9 cellular contexts compared by ENCODE assay signal in the genomic region with DNA sequence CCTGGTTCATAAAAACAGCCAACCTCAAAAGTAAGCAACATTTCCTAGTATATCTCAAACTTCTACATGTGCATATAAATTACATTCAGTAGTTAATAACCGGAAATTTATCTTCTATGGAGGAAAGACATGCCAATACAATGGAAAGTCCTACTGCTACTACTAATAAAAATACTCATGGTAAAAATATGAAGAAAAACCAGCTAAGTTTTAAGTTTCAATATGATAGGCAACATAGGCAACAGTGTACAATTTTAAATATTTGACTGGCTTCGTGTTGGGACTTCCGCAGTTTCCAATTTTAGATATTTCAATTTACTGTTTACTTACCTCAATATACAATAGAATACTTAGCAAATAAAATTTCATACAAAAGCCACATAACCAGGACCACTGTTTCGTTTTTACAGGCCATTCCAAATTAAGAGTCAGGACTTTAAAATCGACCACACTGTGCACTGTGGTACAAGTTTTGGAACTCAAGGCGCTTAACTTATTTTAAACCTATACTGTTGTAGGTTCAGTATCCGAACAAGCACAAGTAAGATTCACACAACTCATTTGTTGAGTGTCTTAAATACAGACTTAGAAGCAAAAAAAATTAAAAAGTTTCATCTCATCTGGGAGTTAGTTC. TPM values are rescaled to one million over a fixed set of nuclear protein-coding genes. Genes with fewer than 3 reads are reported as not detected.
A peak's percentile ranks its signal among the peaks of the same experiment; 100 is the strongest.
DNase-seq lines count a peak whose midpoint lies in the region; ATAC-seq, FAIRE-seq and TF ChIP-seq lines count a peak whose summit lies in the region.
"Had no signal": no experiment of that assay in that cellular context is flagged by ENCODE, and none has a peak within 500 bp of the region (broad histone marks: within the 10 kb centered on the region; RNA-seq: fewer than 3 reads in every experiment).

No MANE protein-coding gene starts in this region.

- H3K36me3 ChIP-seq in OCI-LY7 (ENCODE audit: insufficient read depth, low read length) (peaks cover 62% of the 10 kb centered on the region), skeletal muscle satellite cell (ENCODE audit: insufficient read depth, low read length) (no peaks in the 10 kb centered on the region), pancreas (no peaks in the 10 kb centered on the region)

- no peaks in the 10 kb centered on the region for H3K27me3 Mint-ChIP-seq in activated CD4-positive, alpha-beta T cell treated with anti-CD3 and anti-CD28 coated beads for 36 hours
- H3K27me3 Mint-ChIP-seq in endothelial cell (ENCODE audit: unreplicated experiment): peaks cover 9% of the 10 kb centered on the region

- intact Hi-C loops in activated CD4-positive, alpha-beta T cell treated with anti-CD3 and anti-CD28 coated beads for 36 hours (cut with DNase I, micrococcal nuclease): loop anchor here in 1 of 2 experiments (10.0 kb wide), 1 partner anchor 1912 kb away; no protein-coding TSS in a partner anchor
- intact Hi-C loops in OCI-LY7 (cut with micrococcal nuclease; ENCODE audit: unreplicated experiment): no loop called here
- intact Hi-C loops in pancreas (cut with DNase I): no loop called here
- intact Hi-C loops in sciatic nerve (cut with DNase I): no loop called here

- H3K27ac ChIP-seq in OCI-LY7 (ENCODE audit: low read depth, low read length, poor library complexity, severe bottlenecking) (no peak overlapping the region), pancreas (no peak overlapping the region)

- H3K9me2 ChIP-seq in OCI-LY7 (ENCODE audit: insufficient read depth, low read length): no peaks in the 10 kb centered on the region

- peaks cover 63% of the 10 kb centered on the region for H3K4me1 Mint-ChIP-seq in activated CD4-positive, alpha-beta T cell treated with anti-CD3 and anti-CD28 coated beads for 36 hours
- H3K4me1 Mint-ChIP-seq in endothelial cell (ENCODE audit: unreplicated experiment): peaks cover 38% of the 10 kb centered on the region

- TF ChIP-seq CTCF in OCI-LY7 (conservative IDR thresholded peaks at IDR 0.05; ENCODE audit: low read length) (no peak), endothelial cell (IDR thresholded peaks at IDR 0.05; ENCODE audit: unreplicated experiment) (no peak), pancreas (IDR thresholded peaks at IDR 0.05) (no peak)

- peaks cover 27% of the 10 kb centered on the region for H3K36me3 Mint-ChIP-seq in activated CD4-positive, alpha-beta T cell treated with anti-CD3 and anti-CD28 coated beads for 36 hours (ENCODE audit: low read depth)
- peaks cover 4% of the 10 kb centered on the region for H3K36me3 Mint-ChIP-seq in endothelial cell (ENCODE audit: low read depth, unreplicated experiment)

- H3K4me1 ChIP-seq in OCI-LY7 (ENCODE audit: insufficient read depth, low read length, poor library complexity, severe bottlenecking) (peaks cover 55% of the 10 kb centered on the region), skeletal muscle satellite cell (ENCODE audit: control insufficient read depth, insufficient read depth, low read length) (peaks cover 37% of the 10 kb centered on the region), pancreas (peaks cover 11 to 31% (median 22%) of the 10 kb centered on the region in 3 donors)

- peak overlapping the region; percentile 47 for H3K27ac Mint-ChIP-seq in activated CD4-positive, alpha-beta T cell treated with anti-CD3 and anti-CD28 coated beads for 36 hours
- H3K27ac Mint-ChIP-seq in endothelial cell (ENCODE audit: unreplicated experiment): peak overlapping the region; percentile 61

- ATAC-seq in activated CD4-positive, alpha-beta T cell treated with anti-CD3 and anti-CD28 coated beads for 36 hours: no peak
- ATAC-seq in pancreas: no peak
- no peak for ATAC-seq in sciatic nerve

- H3K9ac ChIP-seq in skeletal muscle satellite cell (ENCODE audit: low read depth, low read length): peak overlapping the region; percentile 100

- H4K20me1 ChIP-seq in OCI-LY7 (ENCODE audit: insufficient read depth, low read length): peaks cover 63% of the 10 kb centered on the region

- H3K4me3 ChIP-seq in OCI-LY7 (ENCODE audit: low read depth, low read length, poor library complexity, severe bottlenecking) (peak overlapping the region; percentile 83), skeletal muscle satellite cell (ENCODE audit: low read length) (peak overlapping the region; percentile 98), pancreas (no peak overlapping the region)

- H3K79me2 ChIP-seq in OCI-LY7 (ENCODE audit: insufficient read depth, low read depth, low read length): peaks cover 88% of the 10 kb centered on the region

- H3K9me3 ChIP-seq in OCI-LY7 (ENCODE audit: low read length) (no peaks in the 10 kb centered on the region), skeletal muscle satellite cell (replicated peaks; ENCODE audit: low read length) (no peaks in the 10 kb centered on the region), pancreas (no peaks in the 10 kb centered on the region)

- no peaks in the 10 kb centered on the region for H3K9me3 Mint-ChIP-seq in activated CD4-positive, alpha-beta T cell treated with anti-CD3 and anti-CD28 coated beads for 36 hours (ENCODE audit: low read depth)
- H3K9me3 Mint-ChIP-seq in endothelial cell (ENCODE audit: unreplicated experiment): no peaks in the 10 kb centered on the region

- 42 to 48% methylated on average over 7 of the region's 7 CpGs for WGBS in pancreas, 2 donors

- POLR2A ChIA-PET in activated CD4-positive, alpha-beta T cell treated with anti-CD3 and anti-CD28 coated beads for 36 hours (lab: Charles Lee): interaction anchor here (2.7 kb wide), 1 partner anchor 47 kb away, joined by 7 read pairs; the partner anchor contains the start of gene USF3
- POLR2A ChIA-PET in OCI-LY7 (lab: Charles Lee): interaction anchor here (0.6 to 1.5 kb wide), 5 partner anchors 16 to 1165 kb away, joined by 3 to 4 read pairs (median 3); no protein-coding TSS in a partner anchor

- H3K4me2 ChIP-seq in OCI-LY7 (ENCODE audit: low read length): peak overlapping the region; percentile 100
- peak overlapping the region; percentile 86 for H3K4me2 ChIP-seq in skeletal muscle satellite cell (ENCODE audit: low read length)

- no peak for FAIRE-seq in pancreas (lab: Jason Lieb, UNC)

- H2AFZ ChIP-seq in OCI-LY7 (ENCODE audit: low read length): no peak overlapping the region

- H3K27me3 ChIP-seq in skeletal muscle satellite cell (ENCODE audit: control insufficient read depth, insufficient read depth, low read length): no peaks in the 10 kb centered on the region
- no peaks in the 10 kb centered on the region for H3K27me3 ChIP-seq in pancreas

- no peak for DNase-seq in activated CD4-positive, alpha-beta T cell treated with anti-CD3 and anti-CD28 coated beads for 36 hours
- no peak for DNase-seq in activated CD4-positive, alpha-beta T cell treated with anti-CD3 and anti-CD28 coated beads for 4 hours
- DNase-seq in OCI-LY7 (ENCODE audit: low spot score) (peak; percentile 17), endothelial cell (ENCODE audit: low spot score) (no peak), pancreas (no peak), NCI-H1048 (lab: John Stamatoyannopoulos, UW) (no peak), sciatic nerve (ENCODE audit: low spot score) (no peak)
- DNase-seq: ACHN had no signal

- CTCF ChIA-PET in activated CD4-positive, alpha-beta T cell treated with anti-CD3 and anti-CD28 coated beads for 36 hours (lab: Charles Lee): interaction anchor here (0.6 to 1.3 kb wide), 4 partner anchors 35 to 295 kb away, joined by 3 to 5 read pairs (median 3); no protein-coding TSS in a partner anchor
- CTCF ChIA-PET in OCI-LY7 (lab: Charles Lee; ENCODE audit: unreplicated experiment): interaction anchor here (0.5 kb wide), 1 partner anchor 470 kb away, joined by 3 read pairs; no protein-coding TSS in a partner anchor

- H3K4me3 Mint-ChIP-seq in activated CD4-positive, alpha-beta T cell treated with anti-CD3 and anti-CD28 coated beads for 36 hours: peak overlapping the region; percentile 93
- no peak overlapping the region for H3K4me3 Mint-ChIP-seq in endothelial cell (ENCODE audit: unreplicated experiment)

- no TSS peak for BruUV-seq in OCI-LY7 (replicated peaks; lab: Mats Ljungman, UMichigan)

RNA-seq across cellular contexts. Expression of gene NAA50, which starts 2.9 kb away (rescaled TPM):
- total RNA-seq in activated CD4-positive, alpha-beta T cell treated with anti-CD3 and anti-CD28 coated beads for 36 hours: 100 to 1,000 TPM in 1 of 2 experiments, 10 to 100 TPM in 1; 97.1 to 122 TPM
- total RNA-seq in OCI-LY7 (2014; rRNA removed; shearing (Covaris generic)): 223 and 225 TPM in 2 replicates
- 159 and 172 TPM in 2 replicates for total RNA-seq in OCI-LY7 (2022)
- 76.7 TPM for total RNA-seq in endothelial cell (ENCODE audit: unreplicated experiment)
- total RNA-seq in skeletal muscle satellite cell (2012; rRNA removed): 177 and 180 TPM in 2 replicates
- total RNA-seq in pancreas: 10 to 100 TPM; 26.4 to 46.2 (median 40.5) TPM
- 10 to 100 TPM in 1 of 2 donors, 1 to 10 TPM in 1; 8.4 to 19.8 TPM for polyA plus RNA-seq in pancreas
- total RNA-seq in sciatic nerve: 75.7 TPM

RNA-seq across cellular contexts. Expression of gene ATP6V1A, which starts 3.7 kb away (rescaled TPM):
- 10 to 100 TPM; 45.2 to 48.3 TPM for total RNA-seq in activated CD4-positive, alpha-beta T cell treated with anti-CD3 and anti-CD28 coated beads for 36 hours
- 22.1 and 26.5 TPM in 2 replicates for total RNA-seq in OCI-LY7 (2014; rRNA removed; shearing (Covaris generic))
- total RNA-seq in OCI-LY7 (2022): 63.2 and 77.3 TPM in 2 replicates
- 71.3 TPM for total RNA-seq in endothelial cell (ENCODE audit: unreplicated experiment)
- 53.1 and 69.0 TPM in 2 replicates for total RNA-seq in skeletal muscle satellite cell (2012; rRNA removed)
- 10 to 100 TPM; 20.3 to 44.7 (median 34.2) TPM for total RNA-seq in pancreas
- 10 to 100 TPM in 1 of 2 donors, 1 to 10 TPM in 1; 5.9 to 14.7 TPM for polyA plus RNA-seq in pancreas
- total RNA-seq in sciatic nerve: 48.6 TPM

RNA-seq across cellular contexts. Expression of gene USF3, which starts 46.7 kb away (rescaled TPM):
- 10 to 100 TPM; 12.9 to 19.6 TPM for total RNA-seq in activated CD4-positive, alpha-beta T cell treated with anti-CD3 and anti-CD28 coated beads for 36 hours
- 8.0 and 11.7 TPM in 2 replicates for total RNA-seq in OCI-LY7 (2014; rRNA removed; shearing (Covaris generic))
- total RNA-seq in OCI-LY7 (2022) (18.1 and 20.0 TPM in 2 replicates), endothelial cell (ENCODE audit: unreplicated experiment) (15.4 TPM), pancreas (10 to 100 TPM in 3 of 6 donors, 1 to 10 TPM in 3; 8.2 to 12.3 (median 10.0) TPM), sciatic nerve (21.6 TPM)
- total RNA-seq in skeletal muscle satellite cell (2012; rRNA removed): 5.0 and 6.1 TPM in 2 replicates
- polyA plus RNA-seq in pancreas: 1 to 10 TPM; 2.9 to 6.5 TPM

Comparison
In these comparisons a context has a peak if more than half of its experiments do, and no peak if none do; other contexts are left out.
1. H3K4me3 ChIP-seq: peak in OCI-LY7 (single experiment) and skeletal muscle satellite cell (single experiment); none in pancreas (0 of 4).